39 cellular contexts compared by ENCODE assay signal in the genomic region with DNA sequence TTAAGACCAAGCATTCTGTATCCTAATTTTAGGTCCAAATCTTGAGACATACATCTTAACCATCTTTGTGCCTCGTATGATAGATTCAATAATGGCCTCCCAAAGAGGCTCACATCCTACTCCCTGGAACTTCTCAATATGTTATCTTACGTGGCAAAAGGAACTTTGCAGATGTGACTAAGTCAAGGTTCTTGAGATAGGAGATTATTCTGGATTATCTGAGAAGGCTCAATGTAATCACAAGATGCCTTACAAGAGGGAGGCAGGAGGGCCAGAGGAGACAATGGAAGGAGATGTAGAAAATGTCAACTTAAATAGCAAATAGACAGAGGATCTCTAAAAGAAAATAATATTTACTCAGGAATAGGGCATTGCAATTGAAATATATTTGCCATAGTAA.
"Had no signal": no experiment of that assay in that cellular context is flagged by ENCODE, and none has a peak within 500 bp of the region (broad histone marks: within the 10 kb centered on the region; RNA-seq: fewer than 3 reads in every experiment).

No MANE protein-coding gene starts in this region.

- H3K4me1 ChIP-seq: adrenal gland, ascending aorta, body of pancreas, breast epithelium had no signal

- DNase-seq: activated effector memory CD4-positive, alpha-beta T cell treated with anti-CD3 and anti-CD28 coated beads, Interleukin-2, amount 50 U/mL, for 16 hours; activated effector memory CD4-positive, alpha-beta T cell treated with Interleukin-2 at 50 U/mL for 16 hours; activated gamma-delta T cell; activated gamma-delta T cell treated with Interleukin-2 at 50 U/mL for 16 hours; activated naive CD4-positive, alpha-beta T cell; activated naive CD4-positive, alpha-beta T cell treated with anti-CD3 and anti-CD28 coated beads for 36 hours; activated naive CD4-positive, alpha-beta T cell treated with anti-CD3 and anti-CD28 coated beads, Interleukin-2, amount 10 ng/mL, durations not matched to agents 7 days and 5 days; activated naive CD4-positive, alpha-beta T cell treated with anti-CD3 and anti-CD28 coated beads, Interleukin-2, amount 50 U/mL, for 16 hours; activated naive CD8-positive, alpha-beta T cell treated with anti-CD3 and anti-CD28 coated beads for 36 hours; activated naive CD8-positive, alpha-beta T cell treated with anti-CD3 and anti-CD28 coated beads, Interleukin-2, amount 10 ng/mL, durations not matched to agents 7 days and 5 days; activated naive CD8-positive, alpha-beta T cell treated with anti-CD3 and anti-CD28 coated beads, Interleukin-2, amount 50 U/mL, for 24 hours; activated T-cell treated with anti-CD3 and anti-CD28 coated beads for 4 hours; activated T-cell treated with anti-CD3 and anti-CD28 coated beads, Interleukin-2, amount 50 U/mL, for 1 hour; activated T-cell treated with anti-CD3 and anti-CD28 coated beads, Interleukin-2, amount 50 U/mL, for 24 hours; activated T-cell treated with anti-CD3 and anti-CD28 coated beads, Interleukin-2, amount 50 U/mL, for 4 hours; activated T-cell treated with anti-CD3 and anti-CD28 coated beads, Interleukin-2, amount 50 U/mL, for 48 hours; activated T-cell treated with anti-CD3 and anti-CD28 coated beads, Interleukin-2, amount 50 U/mL, for 72 hours; adrenal gland; amniotic stem cell; amygdala; anterior cingulate cortex; aorta; body of pancreas; brain microvascular endothelial cell; caudate nucleus; central memory CD4-positive, alpha-beta T cell; cerebellar nuclear complex had no signal

- H3K27ac Mint-ChIP-seq: activated naive CD4-positive, alpha-beta T cell treated with anti-CD3 and anti-CD28 coated beads for 36 hours; activated naive CD4-positive, alpha-beta T cell treated with anti-CD3 and anti-CD28 coated beads, Interleukin-2, amount 10 ng/mL, durations not matched to agents 7 days and 5 days; activated naive CD4-positive, alpha-beta T cell treated with anti-CD3 and anti-CD28 coated beads, Interleukin-2, amount 50 U/mL, for 24 hours; activated naive CD4-positive, alpha-beta T cell treated with anti-CD3 and anti-CD28 coated beads, Interleukin-2, amount 50 U/mL, for 72 hours; activated naive CD8-positive, alpha-beta T cell; activated naive CD8-positive, alpha-beta T cell treated with anti-CD3 and anti-CD28 coated beads for 36 hours; activated naive CD8-positive, alpha-beta T cell treated with anti-CD3 and anti-CD28 coated beads, Interleukin-2, amount 10 ng/mL, durations not matched to agents 7 days and 5 days; activated naive CD8-positive, alpha-beta T cell treated with anti-CD3 and anti-CD28 coated beads, Interleukin-2, amount 50 U/mL, for 24 hours; activated T-cell treated with anti-CD3 and anti-CD28 coated beads, Interleukin-2, amount 50 U/mL, for 24 hours; activated T-cell treated with anti-CD3 and anti-CD28 coated beads, Interleukin-2, amount 50 U/mL, for 72 hours; activated T-helper 1 cell treated with anti-CD3 and anti-CD28 coated beads, Interleukin-12 subunit alpha, Interleukin-12 subunit beta, Interleukin-2, Interleukin-4 antibody, amounts not matched to agents 30 ng/mL and 10 ng/mL and 1 ng/mL, durations not matched to agents 14 hours and 24 hours and 36 hours; activated T-helper 17 cell treated with anti-CD3 and anti-CD28 coated beads, Interleukin-2, amount 50 U/mL, for 72 hours; activated T-helper 2 cell treated with anti-CD3 and anti-CD28 coated beads, Interferon-gamma antibody, Interleukin-2, Interleukin-4, amounts not matched to agents 10 μg/mL and 5 μg/mL and 100 μg/mL, durations not matched to agents 14 hours and 24 hours and 36 hours; brain had no signal

- FAIRE-seq: astrocyte had no signal

- H3K36me3 Mint-ChIP-seq: activated naive CD4-positive, alpha-beta T cell treated with anti-CD3 and anti-CD28 coated beads, Interleukin-2, amount 10 ng/mL, durations not matched to agents 7 days and 5 days; activated naive CD4-positive, alpha-beta T cell treated with anti-CD3 and anti-CD28 coated beads, Interleukin-2, amount 50 U/mL, for 24 hours; activated naive CD8-positive, alpha-beta T cell; activated naive CD8-positive, alpha-beta T cell treated with anti-CD3 and anti-CD28 coated beads, Interleukin-2, amount 10 ng/mL, durations not matched to agents 7 days and 5 days; brain had no signal

- H3K27ac ChIP-seq: adrenal gland, ascending aorta, body of pancreas, brain microvascular endothelial cell, breast epithelium, cardiac muscle cell had no signal

- H3K4me3 ChIP-seq: adrenal gland, ascending aorta, body of pancreas, breast epithelium, cardiac muscle cell had no signal

- ATAC-seq: activated naive CD4-positive, alpha-beta T cell treated with anti-CD3 and anti-CD28 coated beads, Interleukin-2, amount 50 U/mL, for 72 hours; activated naive CD8-positive, alpha-beta T cell treated with anti-CD3 and anti-CD28 coated beads, Interleukin-2, amount 50 U/mL, for 24 hours; activated T-cell treated with anti-CD3 and anti-CD28 coated beads, Interleukin-2, amount 50 U/mL, for 4 hours; activated T-cell treated with anti-CD3 and anti-CD28 coated beads, Interleukin-2, amount 50 U/mL, for 72 hours; activated T-helper 17 cell treated with anti-CD3 and anti-CD28 coated beads, Interleukin-2, amount 50 U/mL, for 72 hours; body of pancreas had no signal

- H3K4me1 Mint-ChIP-seq: activated naive CD4-positive, alpha-beta T cell treated with anti-CD3 and anti-CD28 coated beads, Interleukin-2, amount 10 ng/mL, durations not matched to agents 7 days and 5 days; activated naive CD4-positive, alpha-beta T cell treated with anti-CD3 and anti-CD28 coated beads, Interleukin-2, amount 50 U/mL, for 24 hours; activated naive CD8-positive, alpha-beta T cell treated with anti-CD3 and anti-CD28 coated beads for 36 hours; activated naive CD8-positive, alpha-beta T cell treated with anti-CD3 and anti-CD28 coated beads, Interleukin-2, amount 10 ng/mL, durations not matched to agents 7 days and 5 days; activated naive CD8-positive, alpha-beta T cell treated with anti-CD3 and anti-CD28 coated beads, Interleukin-2, amount 50 U/mL, for 24 hours; activated T-helper 17 cell treated with anti-CD3 and anti-CD28 coated beads, Interleukin-2, amount 50 U/mL, for 72 hours; brain; central memory CD8-positive, alpha-beta T cell had no signal

- H3K36me3 ChIP-seq: adrenal gland, ascending aorta, brain microvascular endothelial cell, breast epithelium, cardiac muscle cell had no signal

- H3K9me3 ChIP-seq: adrenal gland, ascending aorta, body of pancreas, breast epithelium had no signal

- H3K27me3 ChIP-seq: adrenal gland, ascending aorta, body of pancreas, brain microvascular endothelial cell, breast epithelium, cardiac muscle cell had no signal

- H3K4me3 Mint-ChIP-seq: activated naive CD4-positive, alpha-beta T cell treated with anti-CD3 and anti-CD28 coated beads for 36 hours; activated naive CD4-positive, alpha-beta T cell treated with anti-CD3 and anti-CD28 coated beads, Interleukin-2, amount 10 ng/mL, durations not matched to agents 7 days and 5 days; activated naive CD4-positive, alpha-beta T cell treated with anti-CD3 and anti-CD28 coated beads, Interleukin-2, amount 50 U/mL, for 24 hours; activated naive CD8-positive, alpha-beta T cell; activated naive CD8-positive, alpha-beta T cell treated with anti-CD3 and anti-CD28 coated beads for 36 hours; activated naive CD8-positive, alpha-beta T cell treated with anti-CD3 and anti-CD28 coated beads, Interleukin-2, amount 10 ng/mL, durations not matched to agents 7 days and 5 days; activated naive CD8-positive, alpha-beta T cell treated with anti-CD3 and anti-CD28 coated beads, Interleukin-2, amount 50 U/mL, for 24 hours; activated T-cell treated with anti-CD3 and anti-CD28 coated beads, Interleukin-2, amount 50 U/mL, for 24 hours; activated T-cell treated with anti-CD3 and anti-CD28 coated beads, Interleukin-2, amount 50 U/mL, for 4 hours; activated T-cell treated with anti-CD3 and anti-CD28 coated beads, Interleukin-2, amount 50 U/mL, for 72 hours; activated T-helper 1 cell treated with anti-CD3 and anti-CD28 coated beads, Interleukin-12 subunit alpha, Interleukin-12 subunit beta, Interleukin-2, Interleukin-4 antibody, amounts not matched to agents 30 ng/mL and 10 ng/mL and 1 ng/mL, durations not matched to agents 14 hours and 24 hours and 36 hours; activated T-helper 17 cell treated with anti-CD3 and anti-CD28 coated beads, Interleukin-2, amount 50 U/mL, for 72 hours; brain; central memory CD8-positive, alpha-beta T cell had no signal

- H3K9me3 Mint-ChIP-seq: activated naive CD4-positive, alpha-beta T cell treated with anti-CD3 and anti-CD28 coated beads, Interleukin-2, amount 10 ng/mL, durations not matched to agents 7 days and 5 days; activated naive CD8-positive, alpha-beta T cell treated with anti-CD3 and anti-CD28 coated beads, Interleukin-2, amount 10 ng/mL, durations not matched to agents 7 days and 5 days; activated T-helper 1 cell treated with anti-CD3 and anti-CD28 coated beads, Interleukin-12 subunit alpha, Interleukin-12 subunit beta, Interleukin-2, Interleukin-4 antibody, amounts not matched to agents 30 ng/mL and 10 ng/mL and 1 ng/mL, durations not matched to agents 14 hours and 24 hours and 36 hours; activated T-helper 2 cell treated with anti-CD3 and anti-CD28 coated beads, Interferon-gamma antibody, Interleukin-2, Interleukin-4, amounts not matched to agents 10 μg/mL and 5 μg/mL and 100 μg/mL, durations not matched to agents 14 hours and 24 hours and 36 hours; central memory CD8-positive, alpha-beta T cell had no signal
